Comparison of ENCODE assay signal across 1 cellular context in the genomic region with DNA sequence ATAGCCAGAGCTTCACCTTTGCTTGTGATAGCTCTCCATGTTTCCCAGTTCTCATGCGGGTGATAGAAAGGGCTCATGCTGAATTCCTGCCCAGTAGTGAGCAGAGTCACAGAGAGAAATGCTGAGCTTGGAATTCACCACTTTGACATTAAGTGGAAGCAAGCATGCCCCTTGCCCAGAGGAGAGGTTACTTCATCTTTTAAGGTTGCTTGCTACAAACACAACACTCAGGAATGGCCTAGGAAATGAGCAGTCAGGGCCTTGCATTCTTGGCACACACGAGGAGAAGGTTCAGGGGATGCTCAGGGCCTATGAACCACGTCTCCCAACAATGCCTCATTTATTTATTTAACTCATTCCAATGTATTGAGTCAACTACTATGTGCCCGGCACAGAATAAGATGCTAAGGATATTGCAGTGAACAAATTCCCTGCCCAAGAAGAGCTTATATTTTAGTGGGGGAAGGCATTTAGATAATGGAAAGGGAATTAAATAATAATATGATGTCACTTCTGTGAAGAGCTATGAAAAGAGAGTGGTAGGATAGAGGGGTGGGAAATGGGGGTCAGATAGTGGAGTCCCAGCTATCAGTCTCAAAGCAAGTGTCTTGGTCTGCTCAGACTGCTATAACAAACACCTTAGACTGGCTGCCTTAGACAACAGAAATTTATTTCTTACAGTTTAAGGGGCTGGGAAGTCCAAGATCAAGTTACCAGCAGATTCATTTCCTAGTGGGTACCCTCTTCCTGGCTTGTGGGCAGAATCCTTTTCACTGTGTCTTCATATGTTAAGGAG.
TF ChIP-seq lines count a peak whose summit lies in the region.

No MANE protein-coding gene starts in this region.

TF ChIP-seq in A549, 52 proteins besides CTCF, POLR2A, EP300 and RAD21 (continued from another document):
- TF ChIP-seq BCL3 (IDR thresholded peaks at IDR 0.05) (no peak), PBX3 (IDR thresholded peaks at IDR 0.05) (no peak), SREBF2 (IDR thresholded peaks at IDR 0.05) (no peak), JUNB (IDR thresholded peaks at IDR 0.05) (peak; percentile 69), FOSB (CRISPR knock-in tag; IDR thresholded peaks at IDR 0.05) (no peak), TFCP2L1 (CRISPR knock-in tag; IDR thresholded peaks at IDR 0.05) (no peak), EHF (CRISPR knock-in tag; IDR thresholded peaks at IDR 0.05) (no peak), BHLHE40 (IDR thresholded peaks at IDR 0.05; ENCODE audit: low read depth, low read length) (no peak), HDAC2 (IDR thresholded peaks at IDR 0.05) (no peak), KDM1A (IDR thresholded peaks at IDR 0.05; ENCODE audit: low read depth) (no peak), ZNF302 (CRISPR knock-in tag; IDR thresholded peaks at IDR 0.05) (no peak), HOXB5 (CRISPR knock-in tag; IDR thresholded peaks at IDR 0.05) (no peak), GATA3 (IDR thresholded peaks at IDR 0.05; ENCODE audit: borderline replicate concordance) (peak; percentile 62; the same call in 1 of the 2 replicates), FOXS1 (CRISPR knock-in tag; IDR thresholded peaks at IDR 0.05) (peak; percentile 32; the same call in 1 of the 2 replicates), MAZ (IDR thresholded peaks at IDR 0.05; ENCODE audit: borderline replicate concordance, low read depth, low read length) (no peak), CBX8 (IDR thresholded peaks at IDR 0.05) (no peak), ZFP36 (IDR thresholded peaks at IDR 0.05; ENCODE audit: borderline replicate concordance, partially characterized antibody) (no peak), POLR2AphosphoS2 (conservative IDR thresholded peaks at IDR 0.05; ENCODE audit: low read length) (no peak), CHD2 (IDR thresholded peaks at IDR 0.05; ENCODE audit: low read length, partially characterized antibody) (no peak), FOSL2 (IDR thresholded peaks at IDR 0.05) (no peak), FOSL2 (CRISPR knock-in tag; IDR thresholded peaks at IDR 0.05) (peak; percentile 75), HEYL (CRISPR knock-in tag; IDR thresholded peaks at IDR 0.05) (no peak), NFE2L2 (conservative IDR thresholded peaks at IDR 0.05; ENCODE audit: low read length) (no peak), RCOR1 (IDR thresholded peaks at IDR 0.05; ENCODE audit: low read depth, low read length) (no peak), ZC3H11A (IDR thresholded peaks at IDR 0.05) (no peak), MAFK (IDR thresholded peaks at IDR 0.05; ENCODE audit: partially characterized antibody) (peak; percentile 85), NR3C1 (IDR thresholded peaks at IDR 0.05) (no peak), TP53 (CRISPR knock-in tag; IDR thresholded peaks at IDR 0.05) (no peak), CEBPB (IDR thresholded peaks at IDR 0.05) (peak in 1 of 2 experiments; percentile 64; a peak in 2 of 4 replicates), RNF2 (IDR thresholded peaks at IDR 0.05; ENCODE audit: borderline replicate concordance, low read depth) (no peak), JUN (IDR thresholded peaks at IDR 0.05) (peak in 1 of 2 experiments; percentile 14; a peak in 1 of 5 replicates), HOXB13 (CRISPR knock-in tag; IDR thresholded peaks at IDR 0.05; ENCODE audit: low read depth) (no peak), EHMT2 (IDR thresholded peaks at IDR 0.05; ENCODE audit: low read depth) (no peak), KDM5A (IDR thresholded peaks at IDR 0.05) (no peak), PHF8 (IDR thresholded peaks at IDR 0.05; ENCODE audit: borderline replicate concordance, low read depth) (no peak), MYC (IDR thresholded peaks at IDR 0.05; ENCODE audit: borderline replicate concordance, low read length) (no peak), RARB (CRISPR knock-in tag; IDR thresholded peaks at IDR 0.05) (no peak), HMGXB4 (CRISPR knock-in tag; IDR thresholded peaks at IDR 0.05; ENCODE audit: borderline replicate concordance) (no peak), ZSCAN20 (CRISPR knock-in tag; IDR thresholded peaks at IDR 0.05) (no peak), CHD4 (IDR thresholded peaks at IDR 0.05; ENCODE audit: borderline replicate concordance) (no peak), CBX2 (IDR thresholded peaks at IDR 0.05; ENCODE audit: borderline replicate concordance, low read depth) (no peak), HOXA7 (CRISPR knock-in tag; IDR thresholded peaks at IDR 0.05) (no peak), NPAS2 (CRISPR knock-in tag; IDR thresholded peaks at IDR 0.05; ENCODE audit: borderline replicate concordance) (no peak)
- TF ChIP-seq, protein P1, sequence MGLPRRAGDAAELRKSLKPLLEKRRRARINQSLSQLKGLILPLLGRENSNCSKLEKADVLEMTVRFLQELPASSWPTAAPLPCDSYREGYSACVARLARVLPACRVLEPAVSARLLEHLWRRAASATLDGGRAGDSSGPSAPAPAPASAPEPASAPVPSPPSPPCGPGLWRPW (IDR thresholded peaks at IDR 0.05): no peak
- TF ChIP-seq, protein P2, sequence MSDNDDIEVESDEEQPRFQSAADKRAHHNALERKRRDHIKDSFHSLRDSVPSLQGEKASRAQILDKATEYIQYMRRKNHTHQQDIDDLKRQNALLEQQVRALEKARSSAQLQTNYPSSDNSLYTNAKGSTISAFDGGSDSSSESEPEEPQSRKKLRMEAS (IDR thresholded peaks at IDR 0.05): peak; percentile 88
- TF ChIP-seq, protein P3, sequence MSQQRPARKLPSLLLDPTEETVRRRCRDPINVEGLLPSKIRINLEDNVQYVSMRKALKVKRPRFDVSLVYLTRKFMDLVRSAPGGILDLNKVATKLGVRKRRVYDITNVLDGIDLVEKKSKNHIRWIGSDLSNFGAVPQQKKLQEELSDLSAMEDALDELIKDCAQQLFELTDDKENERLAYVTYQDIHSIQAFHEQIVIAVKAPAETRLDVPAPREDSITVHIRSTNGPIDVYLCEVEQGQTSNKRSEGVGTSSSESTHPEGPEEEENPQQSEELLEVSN (IDR thresholded peaks at IDR 0.05; ENCODE audit: borderline replicate concordance, low read depth): peak; percentile 45; the same call in 1 of the 2 replicates
- TF ChIP-seq, protein P4, sequence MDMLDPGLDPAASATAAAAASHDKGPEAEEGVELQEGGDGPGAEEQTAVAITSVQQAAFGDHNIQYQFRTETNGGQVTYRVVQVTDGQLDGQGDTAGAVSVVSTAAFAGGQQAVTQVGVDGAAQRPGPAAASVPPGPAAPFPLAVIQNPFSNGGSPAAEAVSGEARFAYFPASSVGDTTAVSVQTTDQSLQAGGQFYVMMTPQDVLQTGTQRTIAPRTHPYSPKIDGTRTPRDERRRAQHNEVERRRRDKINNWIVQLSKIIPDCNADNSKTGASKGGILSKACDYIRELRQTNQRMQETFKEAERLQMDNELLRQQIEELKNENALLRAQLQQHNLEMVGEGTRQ (IDR thresholded peaks at IDR 0.05): no peak
- TF ChIP-seq, protein P5, sequence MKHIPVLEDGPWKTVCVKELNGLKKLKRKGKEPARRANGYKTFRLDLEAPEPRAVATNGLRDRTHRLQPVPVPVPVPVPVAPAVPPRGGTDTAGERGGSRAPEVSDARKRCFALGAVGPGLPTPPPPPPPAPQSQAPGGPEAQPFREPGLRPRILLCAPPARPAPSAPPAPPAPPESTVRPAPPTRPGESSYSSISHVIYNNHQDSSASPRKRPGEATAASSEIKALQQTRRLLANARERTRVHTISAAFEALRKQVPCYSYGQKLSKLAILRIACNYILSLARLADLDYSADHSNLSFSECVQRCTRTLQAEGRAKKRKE (CRISPR knock-in tag; IDR thresholded peaks at IDR 0.05; ENCODE audit: low read depth): no peak
